ENCODE assay signal across 8 cellular contexts in the genomic region with DNA sequence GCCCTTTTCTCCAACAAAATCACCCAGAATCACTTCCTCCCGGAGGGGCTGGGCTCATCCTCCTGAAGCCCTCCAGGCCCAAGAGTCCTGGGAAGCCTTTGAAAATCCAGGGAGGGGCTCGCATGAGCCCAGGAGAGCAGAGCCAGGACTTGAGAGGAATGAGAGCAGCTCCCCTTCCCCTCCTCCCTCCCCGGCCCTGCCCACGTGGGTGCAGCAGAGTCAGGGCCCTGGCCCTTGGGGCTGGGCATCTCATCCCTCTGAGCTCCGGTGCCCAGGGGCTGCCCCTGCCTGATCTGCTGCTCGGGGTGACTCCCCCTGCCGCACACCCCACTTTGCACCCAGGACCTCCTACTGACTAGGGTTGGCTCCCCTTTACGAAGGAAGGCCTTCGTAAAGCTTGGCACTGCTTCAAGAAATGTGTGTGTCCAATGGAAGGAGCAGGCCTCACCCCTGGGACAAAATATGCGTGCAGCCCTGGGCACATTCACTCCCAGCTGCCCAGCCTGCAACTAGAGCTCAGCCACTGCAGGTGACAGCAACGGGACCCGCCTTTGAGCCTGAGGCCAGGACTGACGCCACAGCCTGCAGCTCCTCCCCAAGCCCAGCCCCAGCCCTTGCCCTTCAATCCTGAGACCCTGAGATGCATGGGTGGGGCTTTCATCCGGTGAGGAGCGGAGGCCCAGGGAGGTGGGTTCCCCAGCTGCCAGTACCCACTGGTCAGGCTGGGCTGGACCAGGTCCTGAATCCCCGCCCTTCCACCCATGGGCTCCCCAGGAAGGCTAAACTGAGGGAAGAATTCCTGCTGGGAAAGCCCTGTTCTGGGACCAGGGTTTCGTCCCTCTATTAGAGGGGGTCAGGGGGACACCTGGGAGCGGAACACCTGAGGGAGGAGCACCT. TPM values are rescaled to one million over a fixed set of nuclear protein-coding genes. Genes with fewer than 3 reads are reported as not detected.
A peak's percentile ranks its signal among the peaks of the same experiment; 100 is the strongest.
DNase-seq lines count a peak whose midpoint lies in the region; ATAC-seq and TF ChIP-seq lines count a peak whose summit lies in the region.

No MANE protein-coding gene starts in this region.

- TF ChIP-seq CTCF in GM13977 (IDR thresholded peaks at IDR 0.05; ENCODE audit: extremely low read depth, insufficient read depth, missing control alignments) (no peak), psoas muscle (IDR thresholded peaks at IDR 0.05) (no peak)

- H3K4me1 ChIP-seq in esophagus (ENCODE audit: control insufficient read depth in 2 of 2, insufficient read depth in 2 of 2, low read length in 1 of 2) (peaks cover 27 to 41% of the 10 kb centered on the region in 2 donors), psoas muscle (peaks cover 49% of the 10 kb centered on the region)

- H3K36me3 ChIP-seq in esophagus (ENCODE audit: control insufficient read depth in 2 of 2, insufficient read depth in 2 of 2, low read length in 1 of 2), result peaks cover 0 to 16% of the 10 kb centered on the region in 2 donors
- no peaks in the 10 kb centered on the region for H3K36me3 ChIP-seq in psoas muscle (ENCODE audit: insufficient read depth in 1 of 2, low read depth in 1 of 2)

- in situ Hi-C loops in GM13977 (cut with MboI; ENCODE audit: low pct_unique_long_range_greater_than_20kb, low sequenced_read_pairs, unreplicated experiment), result no loop called here

- no peaks in the 10 kb centered on the region for H3K9me3 ChIP-seq in esophagus (ENCODE audit: control insufficient read depth in 2 of 2, insufficient read depth in 1 of 2, low read depth in 1 of 2, low read length in 1 of 2)
- H3K9me3 ChIP-seq in psoas muscle, result no peaks in the 10 kb centered on the region

- peak in 3 of 4 donors; percentile 32 to 58 (median 46) for ATAC-seq in psoas muscle
- no peak for ATAC-seq in HG02588 (IDR thresholded peaks at IDR 0.05; ENCODE audit: unreplicated experiment)
- no peak for ATAC-seq in HG02610 (IDR thresholded peaks at IDR 0.05; ENCODE audit: unreplicated experiment)

- peak overlapping the region in 1 of 2 donors; percentile 9 for H3K4me3 ChIP-seq in esophagus (ENCODE audit: low read depth in 1 of 2, low read length in 2 of 2)
- no peak overlapping the region for H3K4me3 ChIP-seq in psoas muscle

- intact Hi-C loops in psoas muscle (cut with DNase I), result no loop called here

- no peaks in the 10 kb centered on the region for H3K27me3 ChIP-seq in esophagus (ENCODE audit: control insufficient read depth in 1 of 2, insufficient read depth in 2 of 2, low read length in 2 of 2)
- H3K27me3 ChIP-seq in psoas muscle (ENCODE audit: insufficient read depth in 3 of 3, low read length in 2 of 3), result no peaks in the 10 kb centered on the region

- DNase-seq in GM13977 (ENCODE audit: low spot score), result peak; percentile 46
- peak; percentile 52 for DNase-seq in NCI-H345 treated with DMSO at 0.1 percent for 48 hours (lab: John Stamatoyannopoulos, UW; ENCODE audit: unreplicated experiment)
- peak in 1 of 2 donors; percentile 79 for DNase-seq in psoas muscle
- DNase-seq in NCI-H524 (lab: John Stamatoyannopoulos, UW), result no peak
- DNase-seq in DMS114 treated with DMSO at 0.1 percent for 48 hours (lab: John Stamatoyannopoulos, UW; ENCODE audit: unreplicated experiment), result no peak

- peak overlapping the region; percentile 82 to 91 for H3K27ac ChIP-seq in esophagus (ENCODE audit: low read depth in 2 of 2, low read length in 1 of 2)
- peak overlapping the region; percentile 46 for H3K27ac ChIP-seq in psoas muscle

- WGBS in esophagus, 2 donors, result 34 to 42% methylated on average over 17 to 18 of the region's 18 CpGs
- whole genome bisulfite sequencing in psoas muscle, 3 donors, result 52 to 70% (median 59%) methylated on average over 17 to 18 of the region's 18 CpGs

RNA-seq across cellular contexts. Expression of a gene that starts 21.8 kb away (rescaled TPM):
- polyA plus RNA-seq in esophagus, result 10 to 100 TPM; 17.6 to 33.4 TPM
- total RNA-seq in psoas muscle, result 10 to 100 TPM; 14.5 to 25.0 (median 21.9) TPM
- 10 to 100 TPM; 18.6 to 35.2 (median 23.4) TPM for polyA plus RNA-seq in psoas muscle

Comparison
In these comparisons a context has a peak if more than half of its experiments do, and no peak if none do; other contexts are left out.
1. DNase-seq: peak in GM13977 (single experiment) and NCI-H345 treated with DMSO at 0.1 percent for 48 hours (single experiment); none in NCI-H524 (0 of 2) and DMS114 treated with DMSO at 0.1 percent for 48 hours (single experiment).
2. ATAC-seq: peak in psoas muscle (3 of 4); none in HG02588 (single experiment) and HG02610 (single experiment).